Comparison of ENCODE assay signal across 35 cellular contexts in genomic region chr7:135180122-135180521, GRCh38. TPM values are rescaled to one million over a fixed set of nuclear protein-coding genes. Genes with fewer than 3 reads are reported as not detected.
DNase-seq lines count a peak whose midpoint lies in the region; ATAC-seq and TF ChIP-seq lines count a peak whose summit lies in the region.
"Had no signal": no experiment of that assay in that cellular context is flagged by ENCODE, and none has a peak within 500 bp of the region (broad histone marks: within the 10 kb centered on the region; RNA-seq: fewer than 3 reads in every experiment).

No MANE protein-coding gene starts in this region.

- H3K4me1 Mint-ChIP-seq in T-helper 2 cell treated with Interferon-gamma antibody and Interleukin-4, amounts not matched to agents 5 μg/mL and 100 μg/mL, for 36 hours (ENCODE audit: low read depth), result no peaks in the 10 kb centered on the region
- H3K4me1 Mint-ChIP-seq: CD4-positive, CD25-positive, alpha-beta regulatory T cell; IgD-negative memory B cell; nephron progenitor cell had no signal

- no peaks in the 10 kb centered on the region for H3K4me1 ChIP-seq in right atrium auricular region
- peaks cover 14% of the 10 kb centered on the region for H3K4me1 ChIP-seq in SJCRH30
- H3K4me1 ChIP-seq: heart right ventricle, parathyroid adenoma had no signal

- no peaks in the 10 kb centered on the region for H3K27me3 ChIP-seq in right atrium auricular region
- H3K27me3 ChIP-seq in SJCRH30, result no peaks in the 10 kb centered on the region
- no peaks in the 10 kb centered on the region for H3K27me3 ChIP-seq in H7 (ENCODE audit: control insufficient read depth, insufficient read depth, low read length)
- H3K27me3 ChIP-seq: heart right ventricle had no signal

- peaks cover 37% of the 10 kb centered on the region for H3K9me3 Mint-ChIP-seq in T-helper 2 cell treated with Interferon-gamma antibody and Interleukin-4, amounts not matched to agents 5 μg/mL and 100 μg/mL, for 36 hours

- intact Hi-C loops in Right ventricle myocardium superior (cut with DNase I), result no loop called here

- H3K27ac Mint-ChIP-seq in T-helper 2 cell treated with Interferon-gamma antibody and Interleukin-4, amounts not matched to agents 5 μg/mL and 100 μg/mL, for 36 hours, result no peak overlapping the region
- H3K27ac Mint-ChIP-seq: CD4-positive, CD25-positive, alpha-beta regulatory T cell; effector memory CD8-positive, alpha-beta T cell; GM23338; HFFc6; IgD-negative memory B cell; nephron progenitor cell had no signal

- H3K36me3 ChIP-seq in right atrium auricular region, result peaks cover 34% of the 10 kb centered on the region
- peaks cover 2% of the 10 kb centered on the region; the same call in 1 of the 2 replicates for H3K36me3 ChIP-seq in SJCRH30
- 0 out of 2 replicates have a peak, but pooled peaks cover 1% of the 10 kb centered on the region for H3K36me3 ChIP-seq in H7 (replicated peaks; ENCODE audit: control insufficient read depth, insufficient read depth, low read length)

- peaks cover 45% of the 10 kb centered on the region for H3K36me3 Mint-ChIP-seq in T-helper 2 cell treated with Interferon-gamma antibody and Interleukin-4, amounts not matched to agents 5 μg/mL and 100 μg/mL, for 36 hours (ENCODE audit: low read depth)

- no peak for ATAC-seq in Right ventricle myocardium superior (ENCODE audit: poor library complexity)
- ATAC-seq: activated T-cell treated with anti-CD3 and anti-CD28 coated beads, Interleukin-2, amount 50 U/mL, for 4 hours; effector memory CD8-positive, alpha-beta T cell; GM23338; heart right ventricle; mucosa of descending colon had no signal

- DNase-seq in right atrium auricular region (ENCODE audit: low spot score) (peak; percentile 23), Right ventricle myocardium superior (no peak), SJCRH30 (peak in 1 of 2 experiments; percentile 30), kidney tubule cell (ENCODE audit: low spot score) (peak; percentile 91), H7 (no peak)
- DNase-seq in stimulated activated CD4-positive, alpha-beta T cell treated with anti-CD3 and anti-CD28 coated beads, Interleukin-4, amount 100 ng/mL, for 24 hours, result no peak
- DNase-seq in T-helper 2 cell treated with Interferon-gamma antibody and Interleukin-4, amounts not matched to agents 5 μg/mL and 100 μg/mL, for 36 hours (ENCODE audit: low spot score), result no peak
- DNase-seq: activated CD4-positive, CD25-positive, alpha-beta regulatory T cell treated with anti-CD3 and anti-CD28 coated beads, Interleukin-2, amount 50 U/mL, for 72 hours; activated naive CD4-positive, alpha-beta T cell treated with anti-CD3 and anti-CD28 coated beads, Interleukin-2, amount 50 U/mL, for 16 hours; activated T-cell treated with anti-CD3 and anti-CD28 coated beads, Interleukin-2, amount 50 U/mL, for 4 hours; aorta; CD4-positive, CD25-positive, alpha-beta regulatory T cell; cortex of kidney; effector memory CD8-positive, alpha-beta T cell; foreskin fibroblast; heart right ventricle; HFFc6; mucosa of descending colon; NCI-H2029 treated with DMSO at 0.1 percent for 48 hours; NCI-H2227 treated with DMSO at 0.1 percent for 48 hours; NCI-H748 treated with DMSO at 0.1 percent for 48 hours; nephron progenitor cell; right cardiac atrium; stimulated activated CD4-positive, alpha-beta T cell treated with anti-CD3 and anti-CD28 coated beads, Interleukin-2, amount 100 ng/mL, for 48 hours had no signal

- H3K9me3 ChIP-seq in right atrium auricular region (peaks cover 0 to 22% of the 10 kb centered on the region in 2 donors), SJCRH30 (replicated peaks) (peaks cover 15% of the 10 kb centered on the region)

- TF ChIP-seq CTCF in right atrium auricular region (IDR thresholded peaks at IDR 0.05), result no peak

- H3K4me3 ChIP-seq in right atrium auricular region (no peak overlapping the region), SJCRH30 (no peak overlapping the region), H7 (ENCODE audit: insufficient read depth, low read depth, low read length) (no peak overlapping the region)
- H3K4me3 ChIP-seq: GM23338, heart right ventricle, lung, mucosa of descending colon, SK-N-MC, thoracic aorta had no signal

- H3K27ac ChIP-seq in right atrium auricular region, result no peak overlapping the region
- H3K27ac ChIP-seq in SJCRH30, result peak overlapping the region; percentile 53; the same call in 1 of the 2 replicates
- H3K27ac ChIP-seq: heart right ventricle, parathyroid adenoma, SK-N-MC, thoracic aorta had no signal

- H3K4me3 Mint-ChIP-seq in T-helper 2 cell treated with Interferon-gamma antibody and Interleukin-4, amounts not matched to agents 5 μg/mL and 100 μg/mL, for 36 hours, result no peak overlapping the region
- H3K4me3 Mint-ChIP-seq: activated T-cell treated with anti-CD3 and anti-CD28 coated beads, Interleukin-2, amount 50 U/mL, for 4 hours; CD4-positive, CD25-positive, alpha-beta regulatory T cell; effector memory CD8-positive, alpha-beta T cell; GM23338; HFFc6; IgD-negative memory B cell; nephron progenitor cell had no signal

- H3K27me3 Mint-ChIP-seq in T-helper 2 cell treated with Interferon-gamma antibody and Interleukin-4, amounts not matched to agents 5 μg/mL and 100 μg/mL, for 36 hours (ENCODE audit: low read depth), result no peaks in the 10 kb centered on the region
- H3K27me3 Mint-ChIP-seq: CD4-positive, CD25-positive, alpha-beta regulatory T cell; effector memory CD8-positive, alpha-beta T cell; IgD-negative memory B cell had no signal

RNA-seq across cellular contexts. Expression of gene CYREN, which starts 9.6 kb away (rescaled TPM):
- total RNA-seq in right atrium auricular region (10 to 100 TPM; 25.5 to 31.4 TPM), Right ventricle myocardium superior (28.9 TPM)
- total RNA-seq in SJCRH30 (2014; rRNA removed; shearing (Covaris generic)), result 57.5 and 61.7 TPM in 2 replicates
- total RNA-seq in H7 (2014; rRNA removed; shearing (Covaris generic)), result 36.2 and 41.1 TPM in 2 replicates

RNA-seq across cellular contexts. Expression of gene WDR91, which starts 31.2 kb away (rescaled TPM):
- total RNA-seq in right atrium auricular region, result 1 to 10 TPM; 3.3 to 4.5 TPM
- total RNA-seq in Right ventricle myocardium superior, result 5.1 TPM
- 12.1 and 14.6 TPM in 2 replicates for total RNA-seq in SJCRH30 (2014; rRNA removed; shearing (Covaris generic))
- 9.1 and 17.4 TPM in 2 replicates for total RNA-seq in H7 (2014; rRNA removed; shearing (Covaris generic))

RNA-seq across cellular contexts. Expression of gene TMEM140, which starts 32.2 kb away (rescaled TPM):
- total RNA-seq in right atrium auricular region (10 to 100 TPM; 10.7 to 14.9 TPM), Right ventricle myocardium superior (22.8 TPM)
- total RNA-seq in SJCRH30 (2014; rRNA removed; shearing (Covaris generic)), result 0.12 TPM in 1 of 2 replicates, not detected in the other
- total RNA-seq in H7 (2014; rRNA removed; shearing (Covaris generic)), result not detected in 2 replicates
- total RNA-seq: GM23338 had no signal

RNA-seq across cellular contexts. Expression of gene STRA8, which starts 53.5 kb away (rescaled TPM):
- total RNA-seq in right atrium auricular region (not detected), Right ventricle myocardium superior (not detected)
- total RNA-seq in SJCRH30 (2014; rRNA removed; shearing (Covaris generic)), result not detected in 2 replicates
- not detected in 2 replicates for total RNA-seq in H7 (2014; rRNA removed; shearing (Covaris generic))
- total RNA-seq: activated T-cell treated with anti-CD3 and anti-CD28 coated beads, Interleukin-2, amount 50 U/mL, for 4 hours; aorta; cardiac septum; CD4-positive, CD25-positive, alpha-beta regulatory T cell; Daoy; GM23338; heart right ventricle; HFFc6; kidney epithelial cell; lung; mucosa of descending colon; right cardiac atrium; RPMI7951; T-helper 1 cell treated with Interleukin-12 subunit alpha and Interleukin-12 subunit beta and Interleukin-4 antibody, amounts not matched to agents 30 ng/mL and 1 ng/mL, for 36 hours; thoracic aorta had no signal

Comparison
In these comparisons a context has a peak if more than half of its experiments do, and no peak if none do; other contexts are left out.
1. DNase-seq: peak in right atrium auricular region (single experiment) and kidney tubule cell (single experiment); none in Right ventricle myocardium superior (single experiment), stimulated activated CD4-positive, alpha-beta T cell treated with anti-CD3 and anti-CD28 coated beads, Interleukin-4, amount 100 ng/mL, for 24 hours (single experiment), H7 (single experiment) and T-helper 2 cell treated with Interferon-gamma antibody and Interleukin-4, amounts not matched to agents 5 μg/mL and 100 μg/mL, for 36 hours (single experiment).
2. RNA of gene TMEM140, which starts 32.2 kb away (total RNA-seq): 22.8 TPM in Right ventricle myocardium superior (single experiment) and 10.7 to 14.9 TPM in right atrium auricular region; 0.12 TPM in SJCRH30 and not detected in H7; every median in the first group is over 10 times any median in the second.